ENCODE assay signal across 1 cellular context in the genomic region with DNA sequence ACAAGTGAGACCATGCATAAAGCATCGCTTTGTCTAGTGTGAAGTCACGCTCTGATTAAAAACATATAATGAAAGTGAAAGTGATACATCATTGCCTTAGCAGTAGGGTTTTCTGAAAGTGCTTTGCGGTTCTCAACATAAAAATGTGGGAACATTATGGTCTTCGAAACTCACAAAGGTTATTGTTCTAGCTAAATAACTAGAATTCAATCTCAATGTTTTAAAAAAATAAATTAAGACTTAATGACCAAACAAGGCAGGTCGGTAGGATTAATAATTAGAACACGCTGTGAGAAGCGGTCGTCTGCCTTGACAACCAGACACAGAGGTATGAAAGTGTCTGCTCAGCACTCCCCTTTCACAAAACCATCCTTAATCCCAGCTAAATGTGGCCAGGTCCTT.
TF ChIP-seq lines count a peak whose summit lies in the region.

No MANE protein-coding gene starts in this region.

TF ChIP-seq in GM12878, 131 proteins besides CTCF, POLR2A, EP300 and RAD21 (continued from another document and continues in another):
- TF ChIP-seq, protein P1, sequence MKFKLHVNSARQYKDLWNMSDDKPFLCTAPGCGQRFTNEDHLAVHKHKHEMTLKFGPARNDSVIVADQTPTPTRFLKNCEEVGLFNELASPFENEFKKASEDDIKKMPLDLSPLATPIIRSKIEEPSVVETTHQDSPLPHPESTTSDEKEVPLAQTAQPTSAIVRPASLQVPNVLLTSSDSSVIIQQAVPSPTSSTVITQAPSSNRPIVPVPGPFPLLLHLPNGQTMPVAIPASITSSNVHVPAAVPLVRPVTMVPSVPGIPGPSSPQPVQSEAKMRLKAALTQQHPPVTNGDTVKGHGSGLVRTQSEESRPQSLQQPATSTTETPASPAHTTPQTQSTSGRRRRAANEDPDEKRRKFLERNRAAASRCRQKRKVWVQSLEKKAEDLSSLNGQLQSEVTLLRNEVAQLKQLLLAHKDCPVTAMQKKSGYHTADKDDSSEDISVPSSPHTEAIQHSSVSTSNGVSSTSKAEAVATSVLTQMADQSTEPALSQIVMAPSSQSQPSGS (IDR thresholded peaks at IDR 0.05; ENCODE audit: low read length) = peak; percentile 72
- TF ChIP-seq IKZF2 (IDR thresholded peaks at IDR 0.05) (peak; percentile 80 to 81; a peak in 3 of 4 replicates), YBX1 (IDR thresholded peaks at IDR 0.05) (no peak), SMARCA5 (IDR thresholded peaks at IDR 0.05) (no peak), ZNF217 (IDR thresholded peaks at IDR 0.05) (peak; percentile 56; the same call in 1 of the 2 replicates), HDAC2 (IDR thresholded peaks at IDR 0.05) (no peak), LARP7 (IDR thresholded peaks at IDR 0.05) (no peak), HCFC1 (IDR thresholded peaks at IDR 0.05; ENCODE audit: low read length) (no peak), KLF5 (IDR thresholded peaks at IDR 0.05; ENCODE audit: partially characterized antibody) (no peak), ZZZ3 (IDR thresholded peaks at IDR 0.05; ENCODE audit: control insufficient read depth, insufficient read length, low read depth) (no peak), ZNF207 (IDR thresholded peaks at IDR 0.05; ENCODE audit: borderline replicate concordance) (no peak), NFXL1 (IDR thresholded peaks at IDR 0.05; ENCODE audit: borderline replicate concordance) (no peak), SP1 (IDR thresholded peaks at IDR 0.05; ENCODE audit: low read depth, low read length) (no peak), NR2F1 (conservative IDR thresholded peaks at IDR 0.05) (peak; percentile 61; the same call in 1 of the 2 replicates), ZNF24 (IDR thresholded peaks at IDR 0.05) (0 out of 2 replicates have a peak, but pooled peaks have one; percentile 38), CBFB (IDR thresholded peaks at IDR 0.05; ENCODE audit: low read depth) (peak; percentile 45; the same call in 1 of the 2 replicates), HDAC6 (IDR thresholded peaks at IDR 0.05; ENCODE audit: unreplicated experiment) (no peak), NRF1 (conservative IDR thresholded peaks at IDR 0.05; ENCODE audit: low read depth, low read length) (no peak), PAX8 (IDR thresholded peaks at IDR 0.05) (no peak), MYC (IDR thresholded peaks at IDR 0.05; ENCODE audit: insufficient read depth, insufficient read length, insufficient replicate concordance, low read length, severe bottlenecking) (no peak), NFIC (IDR thresholded peaks at IDR 0.05; ENCODE audit: low read depth, low read length) (peak; percentile 50; the same call in 1 of the 2 replicates), EGR1 (IDR thresholded peaks at IDR 0.05; ENCODE audit: borderline replicate concordance in 1 of 2, low read depth in 2 of 2, low read length in 2 of 2) (no peak), MTA3 (IDR thresholded peaks at IDR 0.05; ENCODE audit: borderline replicate concordance, low read length) (no peak), YY1 (IDR thresholded peaks at IDR 0.05; ENCODE audit: low read depth, low read length) (no peak), RFX5 (IDR thresholded peaks at IDR 0.05; ENCODE audit: low read depth, low read length) (no peak)
- TF ChIP-seq, protein P2, sequence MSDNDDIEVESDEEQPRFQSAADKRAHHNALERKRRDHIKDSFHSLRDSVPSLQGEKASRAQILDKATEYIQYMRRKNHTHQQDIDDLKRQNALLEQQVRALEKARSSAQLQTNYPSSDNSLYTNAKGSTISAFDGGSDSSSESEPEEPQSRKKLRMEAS (IDR thresholded peaks at IDR 0.05; ENCODE audit: low read depth, low read length) = no peak
- TF ChIP-seq, protein P3, sequence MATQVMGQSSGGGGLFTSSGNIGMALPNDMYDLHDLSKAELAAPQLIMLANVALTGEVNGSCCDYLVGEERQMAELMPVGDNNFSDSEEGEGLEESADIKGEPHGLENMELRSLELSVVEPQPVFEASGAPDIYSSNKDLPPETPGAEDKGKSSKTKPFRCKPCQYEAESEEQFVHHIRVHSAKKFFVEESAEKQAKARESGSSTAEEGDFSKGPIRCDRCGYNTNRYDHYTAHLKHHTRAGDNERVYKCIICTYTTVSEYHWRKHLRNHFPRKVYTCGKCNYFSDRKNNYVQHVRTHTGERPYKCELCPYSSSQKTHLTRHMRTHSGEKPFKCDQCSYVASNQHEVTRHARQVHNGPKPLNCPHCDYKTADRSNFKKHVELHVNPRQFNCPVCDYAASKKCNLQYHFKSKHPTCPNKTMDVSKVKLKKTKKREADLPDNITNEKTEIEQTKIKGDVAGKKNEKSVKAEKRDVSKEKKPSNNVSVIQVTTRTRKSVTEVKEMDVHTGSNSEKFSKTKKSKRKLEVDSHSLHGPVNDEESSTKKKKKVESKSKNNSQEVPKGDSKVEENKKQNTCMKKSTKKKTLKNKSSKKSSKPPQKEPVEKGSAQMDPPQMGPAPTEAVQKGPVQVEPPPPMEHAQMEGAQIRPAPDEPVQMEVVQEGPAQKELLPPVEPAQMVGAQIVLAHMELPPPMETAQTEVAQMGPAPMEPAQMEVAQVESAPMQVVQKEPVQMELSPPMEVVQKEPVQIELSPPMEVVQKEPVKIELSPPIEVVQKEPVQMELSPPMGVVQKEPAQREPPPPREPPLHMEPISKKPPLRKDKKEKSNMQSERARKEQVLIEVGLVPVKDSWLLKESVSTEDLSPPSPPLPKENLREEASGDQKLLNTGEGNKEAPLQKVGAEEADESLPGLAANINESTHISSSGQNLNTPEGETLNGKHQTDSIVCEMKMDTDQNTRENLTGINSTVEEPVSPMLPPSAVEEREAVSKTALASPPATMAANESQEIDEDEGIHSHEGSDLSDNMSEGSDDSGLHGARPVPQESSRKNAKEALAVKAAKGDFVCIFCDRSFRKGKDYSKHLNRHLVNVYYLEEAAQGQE (IDR thresholded peaks at IDR 0.05; ENCODE audit: low read depth, low read length) = no peak
- TF ChIP-seq, protein P4, sequence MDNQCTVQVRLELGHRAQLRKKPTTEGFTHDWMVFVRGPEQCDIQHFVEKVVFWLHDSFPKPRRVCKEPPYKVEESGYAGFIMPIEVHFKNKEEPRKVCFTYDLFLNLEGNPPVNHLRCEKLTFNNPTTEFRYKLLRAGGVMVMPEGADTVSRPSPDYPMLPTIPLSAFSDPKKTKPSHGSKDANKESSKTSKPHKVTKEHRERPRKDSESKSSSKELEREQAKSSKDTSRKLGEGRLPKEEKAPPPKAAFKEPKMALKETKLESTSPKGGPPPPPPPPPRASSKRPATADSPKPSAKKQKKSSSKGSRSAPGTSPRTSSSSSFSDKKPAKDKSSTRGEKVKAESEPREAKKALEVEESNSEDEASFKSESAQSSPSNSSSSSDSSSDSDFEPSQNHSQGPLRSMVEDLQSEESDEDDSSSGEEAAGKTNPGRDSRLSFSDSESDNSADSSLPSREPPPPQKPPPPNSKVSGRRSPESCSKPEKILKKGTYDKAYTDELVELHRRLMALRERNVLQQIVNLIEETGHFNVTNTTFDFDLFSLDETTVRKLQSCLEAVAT (IDR thresholded peaks at IDR 0.05) = 0 out of 2 replicates have a peak, but pooled peaks have one; percentile 56
- TF ChIP-seq, protein P5, sequence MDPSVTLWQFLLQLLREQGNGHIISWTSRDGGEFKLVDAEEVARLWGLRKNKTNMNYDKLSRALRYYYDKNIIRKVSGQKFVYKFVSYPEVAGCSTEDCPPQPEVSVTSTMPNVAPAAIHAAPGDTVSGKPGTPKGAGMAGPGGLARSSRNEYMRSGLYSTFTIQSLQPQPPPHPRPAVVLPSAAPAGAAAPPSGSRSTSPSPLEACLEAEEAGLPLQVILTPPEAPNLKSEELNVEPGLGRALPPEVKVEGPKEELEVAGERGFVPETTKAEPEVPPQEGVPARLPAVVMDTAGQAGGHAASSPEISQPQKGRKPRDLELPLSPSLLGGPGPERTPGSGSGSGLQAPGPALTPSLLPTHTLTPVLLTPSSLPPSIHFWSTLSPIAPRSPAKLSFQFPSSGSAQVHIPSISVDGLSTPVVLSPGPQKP (IDR thresholded peaks at IDR 0.05; ENCODE audit: low read depth, low read length) = no peak
- TF ChIP-seq, protein P6, sequence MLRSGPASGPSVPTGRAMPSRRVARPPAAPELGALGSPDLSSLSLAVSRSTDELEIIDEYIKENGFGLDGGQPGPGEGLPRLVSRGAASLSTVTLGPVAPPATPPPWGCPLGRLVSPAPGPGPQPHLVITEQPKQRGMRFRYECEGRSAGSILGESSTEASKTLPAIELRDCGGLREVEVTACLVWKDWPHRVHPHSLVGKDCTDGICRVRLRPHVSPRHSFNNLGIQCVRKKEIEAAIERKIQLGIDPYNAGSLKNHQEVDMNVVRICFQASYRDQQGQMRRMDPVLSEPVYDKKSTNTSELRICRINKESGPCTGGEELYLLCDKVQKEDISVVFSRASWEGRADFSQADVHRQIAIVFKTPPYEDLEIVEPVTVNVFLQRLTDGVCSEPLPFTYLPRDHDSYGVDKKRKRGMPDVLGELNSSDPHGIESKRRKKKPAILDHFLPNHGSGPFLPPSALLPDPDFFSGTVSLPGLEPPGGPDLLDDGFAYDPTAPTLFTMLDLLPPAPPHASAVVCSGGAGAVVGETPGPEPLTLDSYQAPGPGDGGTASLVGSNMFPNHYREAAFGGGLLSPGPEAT (IDR thresholded peaks at IDR 0.05; ENCODE audit: low read depth) = peak; percentile 61; the same call in 1 of the 2 replicates
- TF ChIP-seq, protein P7, sequence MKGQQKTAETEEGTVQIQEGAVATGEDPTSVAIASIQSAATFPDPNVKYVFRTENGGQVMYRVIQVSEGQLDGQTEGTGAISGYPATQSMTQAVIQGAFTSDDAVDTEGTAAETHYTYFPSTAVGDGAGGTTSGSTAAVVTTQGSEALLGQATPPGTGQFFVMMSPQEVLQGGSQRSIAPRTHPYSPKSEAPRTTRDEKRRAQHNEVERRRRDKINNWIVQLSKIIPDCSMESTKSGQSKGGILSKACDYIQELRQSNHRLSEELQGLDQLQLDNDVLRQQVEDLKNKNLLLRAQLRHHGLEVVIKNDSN (IDR thresholded peaks at IDR 0.05; ENCODE audit: borderline replicate concordance, extremely low read length, insufficient read depth, low read depth, low read length) = no peak
- TF ChIP-seq, protein P8, sequence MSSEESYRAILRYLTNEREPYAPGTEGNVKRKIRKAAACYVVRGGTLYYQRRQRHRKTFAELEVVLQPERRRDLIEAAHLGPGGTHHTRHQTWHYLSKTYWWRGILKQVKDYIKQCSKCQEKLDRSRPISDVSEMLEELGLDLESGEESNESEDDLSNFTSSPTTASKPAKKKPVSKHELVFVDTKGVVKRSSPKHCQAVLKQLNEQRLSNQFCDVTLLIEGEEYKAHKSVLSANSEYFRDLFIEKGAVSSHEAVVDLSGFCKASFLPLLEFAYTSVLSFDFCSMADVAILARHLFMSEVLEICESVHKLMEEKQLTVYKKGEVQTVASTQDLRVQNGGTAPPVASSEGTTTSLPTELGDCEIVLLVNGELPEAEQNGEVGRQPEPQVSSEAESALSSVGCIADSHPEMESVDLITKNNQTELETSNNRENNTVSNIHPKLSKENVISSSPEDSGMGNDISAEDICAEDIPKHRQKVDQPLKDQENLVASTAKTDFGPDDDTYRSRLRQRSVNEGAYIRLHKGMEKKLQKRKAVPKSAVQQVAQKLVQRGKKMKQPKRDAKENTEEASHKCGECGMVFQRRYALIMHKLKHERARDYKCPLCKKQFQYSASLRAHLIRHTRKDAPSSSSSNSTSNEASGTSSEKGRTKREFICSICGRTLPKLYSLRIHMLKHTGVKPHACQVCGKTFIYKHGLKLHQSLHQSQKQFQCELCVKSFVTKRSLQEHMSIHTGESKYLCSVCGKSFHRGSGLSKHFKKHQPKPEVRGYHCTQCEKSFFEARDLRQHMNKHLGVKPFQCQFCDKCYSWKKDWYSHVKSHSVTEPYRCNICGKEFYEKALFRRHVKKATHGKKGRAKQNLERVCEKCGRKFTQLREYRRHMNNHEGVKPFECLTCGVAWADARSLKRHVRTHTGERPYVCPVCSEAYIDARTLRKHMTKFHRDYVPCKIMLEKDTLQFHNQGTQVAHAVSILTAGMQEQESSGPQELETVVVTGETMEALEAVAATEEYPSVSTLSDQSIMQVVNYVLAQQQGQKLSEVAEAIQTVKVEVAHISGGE (CRISPR knock-in tag; IDR thresholded peaks at IDR 0.05) = no peak
- TF ChIP-seq, protein P9, sequence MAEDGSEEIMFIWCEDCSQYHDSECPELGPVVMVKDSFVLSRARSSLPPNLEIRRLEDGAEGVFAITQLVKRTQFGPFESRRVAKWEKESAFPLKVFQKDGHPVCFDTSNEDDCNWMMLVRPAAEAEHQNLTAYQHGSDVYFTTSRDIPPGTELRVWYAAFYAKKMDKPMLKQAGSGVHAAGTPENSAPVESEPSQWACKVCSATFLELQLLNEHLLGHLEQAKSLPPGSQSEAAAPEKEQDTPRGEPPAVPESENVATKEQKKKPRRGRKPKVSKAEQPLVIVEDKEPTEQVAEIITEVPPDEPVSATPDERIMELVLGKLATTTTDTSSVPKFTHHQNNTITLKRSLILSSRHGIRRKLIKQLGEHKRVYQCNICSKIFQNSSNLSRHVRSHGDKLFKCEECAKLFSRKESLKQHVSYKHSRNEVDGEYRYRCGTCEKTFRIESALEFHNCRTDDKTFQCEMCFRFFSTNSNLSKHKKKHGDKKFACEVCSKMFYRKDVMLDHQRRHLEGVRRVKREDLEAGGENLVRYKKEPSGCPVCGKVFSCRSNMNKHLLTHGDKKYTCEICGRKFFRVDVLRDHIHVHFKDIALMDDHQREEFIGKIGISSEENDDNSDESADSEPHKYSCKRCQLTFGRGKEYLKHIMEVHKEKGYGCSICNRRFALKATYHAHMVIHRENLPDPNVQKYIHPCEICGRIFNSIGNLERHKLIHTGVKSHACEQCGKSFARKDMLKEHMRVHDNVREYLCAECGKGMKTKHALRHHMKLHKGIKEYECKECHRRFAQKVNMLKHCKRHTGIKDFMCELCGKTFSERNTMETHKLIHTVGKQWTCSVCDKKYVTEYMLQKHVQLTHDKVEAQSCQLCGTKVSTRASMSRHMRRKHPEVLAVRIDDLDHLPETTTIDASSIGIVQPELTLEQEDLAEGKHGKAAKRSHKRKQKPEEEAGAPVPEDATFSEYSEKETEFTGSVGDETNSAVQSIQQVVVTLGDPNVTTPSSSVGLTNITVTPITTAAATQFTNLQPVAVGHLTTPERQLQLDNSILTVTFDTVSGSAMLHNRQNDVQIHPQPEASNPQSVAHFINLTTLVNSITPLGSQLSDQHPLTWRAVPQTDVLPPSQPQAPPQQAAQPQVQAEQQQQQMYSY (CRISPR knock-in tag; IDR thresholded peaks at IDR 0.05) = no peak
- TF ChIP-seq, protein P10, sequence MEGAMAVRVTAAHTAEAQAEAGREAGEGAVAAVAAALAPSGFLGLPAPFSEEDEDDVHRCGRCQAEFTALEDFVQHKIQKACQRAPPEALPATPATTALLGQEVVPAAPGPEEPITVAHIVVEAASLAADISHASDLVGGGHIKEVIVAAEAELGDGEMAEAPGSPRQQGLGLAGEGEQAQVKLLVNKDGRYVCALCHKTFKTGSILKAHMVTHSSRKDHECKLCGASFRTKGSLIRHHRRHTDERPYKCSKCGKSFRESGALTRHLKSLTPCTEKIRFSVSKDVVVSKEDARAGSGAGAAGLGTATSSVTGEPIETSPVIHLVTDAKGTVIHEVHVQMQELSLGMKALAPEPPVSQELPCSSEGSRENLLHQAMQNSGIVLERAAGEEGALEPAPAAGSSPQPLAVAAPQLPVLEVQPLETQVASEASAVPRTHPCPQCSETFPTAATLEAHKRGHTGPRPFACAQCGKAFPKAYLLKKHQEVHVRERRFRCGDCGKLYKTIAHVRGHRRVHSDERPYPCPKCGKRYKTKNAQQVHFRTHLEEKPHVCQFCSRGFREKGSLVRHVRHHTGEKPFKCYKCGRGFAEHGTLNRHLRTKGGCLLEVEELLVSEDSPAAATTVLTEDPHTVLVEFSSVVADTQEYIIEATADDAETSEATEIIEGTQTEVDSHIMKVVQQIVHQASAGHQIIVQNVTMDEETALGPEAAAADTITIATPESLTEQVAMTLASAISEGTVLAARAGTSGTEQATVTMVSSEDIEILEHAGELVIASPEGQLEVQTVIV (IDR thresholded peaks at IDR 0.05; ENCODE audit: borderline replicate concordance, partially characterized antibody) = no peak
